Comparison of ENCODE assay signal across 28 cellular contexts in genomic region chr13:43979492-43979891, GRCh38.
"Had no signal": no experiment of that assay in that cellular context is flagged by ENCODE, and none has a peak within 500 bp of the region (broad histone marks: within the 10 kb centered on the region; RNA-seq: fewer than 3 reads in every experiment).

No MANE protein-coding gene starts in this region.

- H3K4me1 Mint-ChIP-seq: central memory CD8-positive, alpha-beta T cell; stimulated activated effector memory CD8-positive, alpha-beta T cell treated with anti-CD3 and anti-CD28 coated beads, Interleukin-12 subunit alpha, Interleukin-12 subunit beta, amount 100 ng/mL, for 72 hours had no signal

- H3K27me3 ChIP-seq: esophagus squamous epithelium, left lung, neural progenitor cell, right lobe of liver, tibial nerve, upper lobe of left lung had no signal

- ATAC-seq: left cardiac atrium; left lung; mucosa of descending colon; naive thymus-derived CD4-positive, alpha-beta T cell; right lobe of liver; stimulated activated effector memory CD8-positive, alpha-beta T cell treated with anti-CD3 and anti-CD28 coated beads, Interleukin-12 subunit alpha, Interleukin-12 subunit beta, amount 100 ng/mL, for 72 hours had no signal

- H3K4me1 ChIP-seq: esophagus squamous epithelium, left lung, tibial nerve, upper lobe of left lung had no signal

- H3K9me3 Mint-ChIP-seq: stimulated activated effector memory CD8-positive, alpha-beta T cell treated with anti-CD3 and anti-CD28 coated beads, Interleukin-12 subunit alpha, Interleukin-12 subunit beta, amount 100 ng/mL, for 72 hours had no signal

- H3K4me3 ChIP-seq: coronary artery, esophagus squamous epithelium, left lung, mucosa of descending colon, neural progenitor cell, right lobe of liver, thoracic aorta, tibial nerve, upper lobe of left lung had no signal

- H3K27ac ChIP-seq: coronary artery, esophagus squamous epithelium, left lung, neural progenitor cell, right lobe of liver, thoracic aorta, tibial nerve, upper lobe of left lung had no signal

- H3K27ac Mint-ChIP-seq: mesothelial cell of epicardium; naive thymus-derived CD4-positive, alpha-beta T cell; nephron; stimulated activated effector memory CD8-positive, alpha-beta T cell treated with anti-CD3 and anti-CD28 coated beads, Interleukin-12 subunit alpha, Interleukin-12 subunit beta, amount 100 ng/mL, for 72 hours had no signal

- H3K36me3 ChIP-seq: esophagus squamous epithelium, left lung, neural progenitor cell, right lobe of liver, thoracic aorta, tibial nerve, upper lobe of left lung had no signal

- H3K36me3 Mint-ChIP-seq: stimulated activated effector memory CD8-positive, alpha-beta T cell treated with anti-CD3 and anti-CD28 coated beads, Interleukin-12 subunit alpha, Interleukin-12 subunit beta, amount 100 ng/mL, for 72 hours had no signal

- DNase-seq: dermis blood vessel endothelial cell; effector memory CD4-positive, alpha-beta T cell; erythroblast; esophagus squamous epithelium; foreskin melanocyte; head of caudate nucleus; left cardiac atrium; left lung; mesenchymal stem cell; mucosa of descending colon; naive thymus-derived CD4-positive, alpha-beta T cell; nucleus accumbens; posterior cingulate gyrus; retina; right lobe of liver; stimulated activated CD4-positive, alpha-beta T cell treated with anti-CD3 and anti-CD28 coated beads, Interleukin-2, amount 100 ng/mL, for 24 hours; stimulated activated CD4-positive, alpha-beta T cell treated with anti-CD3 and anti-CD28 coated beads, Interleukin-4, amount 100 ng/mL, for 24 hours; stimulated activated naive CD4-positive, alpha-beta T cell treated with Interleukin-2 at 50 U/mL for 16 hours; substantia nigra; upper lobe of left lung had no signal

- H3K9me3 ChIP-seq: esophagus squamous epithelium, left lung, mucosa of descending colon, right lobe of liver, thoracic aorta, tibial nerve, upper lobe of left lung had no signal

- H3K4me3 Mint-ChIP-seq: central memory CD8-positive, alpha-beta T cell; mesothelial cell of epicardium; naive thymus-derived CD4-positive, alpha-beta T cell; nephron; neural progenitor cell; stimulated activated effector memory CD8-positive, alpha-beta T cell treated with anti-CD3 and anti-CD28 coated beads, Interleukin-12 subunit alpha, Interleukin-12 subunit beta, amount 100 ng/mL, for 72 hours had no signal
